Comparison of ENCODE assay signal across 15 cellular contexts in genomic region chr1:172134087-172134731, GRCh38.
DNase-seq lines count a peak whose midpoint lies in the region; ATAC-seq, FAIRE-seq and TF ChIP-seq lines count a peak whose summit lies in the region.
"Had no signal": no experiment of that assay in that cellular context is flagged by ENCODE, and none has a peak within 500 bp of the region (broad histone marks: within the 10 kb centered on the region; RNA-seq: fewer than 3 reads in every experiment).

No MANE protein-coding gene starts in this region.

- DNase-seq in Daoy (ENCODE audit: low read depth) (peak; percentile 17), glomerular visceral epithelial cell (ENCODE audit: extremely low spot score) (peak; percentile 5), GM19239 (ENCODE audit: insufficient read length, low spot score) (no peak), SKM-1 treated with dmso at 0.1 percent for 144 hours (lab: John Stamatoyannopoulos, UW; ENCODE audit: unreplicated experiment) (no peak)
- DNase-seq: cerebellar nuclear complex, endodermal cell, foreskin melanocyte, NCI-H1105 treated with DMSO at 0.1 percent for 48 hours, right lobe of liver, SIG-M5, T-helper 9 cell, upper lobe of left lung had no signal

- FAIRE-seq in GM19239 (lab: Jason Lieb, UNC) = no peak

- ATAC-seq in GM18861 (IDR thresholded peaks at IDR 0.05; ENCODE audit: unreplicated experiment) = peak; percentile 69
- peak; percentile 41 for ATAC-seq in SK-N-SH treated with all-trans-retinoic acid at 6 μM for 48 hours
- no peak for ATAC-seq in GM21528 (IDR thresholded peaks at IDR 0.05; ENCODE audit: low FRiP score, unreplicated experiment)

TF ChIP-seq in SK-N-SH treated with all-trans-retinoic acid at 6 μM for 48 hours, 23 proteins besides CTCF, POLR2A, EP300 and RAD21:
- no peak for TF ChIP-seq ZNF565 (CRISPR knock-in tag; conservative IDR thresholded peaks at IDR 0.05; ENCODE audit: low read depth)
- peak; percentile 12; the same call in 1 of the 2 replicates for TF ChIP-seq RARB (CRISPR knock-in tag; IDR thresholded peaks at IDR 0.05)
- peak; percentile 54; the same call in 1 of the 2 replicates for TF ChIP-seq TOX (CRISPR knock-in tag; IDR thresholded peaks at IDR 0.05; ENCODE audit: borderline replicate concordance)
- peak; percentile 75 for TF ChIP-seq ZC3H10 (CRISPR knock-in tag; IDR thresholded peaks at IDR 0.05)
- TF ChIP-seq, protein P1, sequence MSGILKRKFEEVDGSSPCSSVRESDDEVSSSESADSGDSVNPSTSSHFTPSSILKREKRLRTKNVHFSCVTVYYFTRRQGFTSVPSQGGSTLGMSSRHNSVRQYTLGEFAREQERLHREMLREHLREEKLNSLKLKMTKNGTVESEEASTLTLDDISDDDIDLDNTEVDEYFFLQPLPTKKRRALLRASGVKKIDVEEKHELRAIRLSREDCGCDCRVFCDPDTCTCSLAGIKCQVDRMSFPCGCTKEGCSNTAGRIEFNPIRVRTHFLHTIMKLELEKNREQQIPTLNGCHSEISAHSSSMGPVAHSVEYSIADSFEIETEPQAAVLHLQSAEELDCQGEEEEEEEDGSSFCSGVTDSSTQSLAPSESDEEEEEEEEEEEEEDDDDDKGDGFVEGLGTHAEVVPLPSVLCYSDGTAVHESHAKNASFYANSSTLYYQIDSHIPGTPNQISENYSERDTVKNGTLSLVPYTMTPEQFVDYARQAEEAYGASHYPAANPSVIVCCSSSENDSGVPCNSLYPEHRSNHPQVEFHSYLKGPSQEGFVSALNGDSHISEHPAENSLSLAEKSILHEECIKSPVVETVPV (CRISPR knock-in tag; IDR thresholded peaks at IDR 0.05) = no peak

Comparison
In these comparisons a context has a peak if more than half of its experiments do, and no peak if none do; other contexts are left out.
1. DNase-seq: peak in Daoy (single experiment) and glomerular visceral epithelial cell (single experiment); none in GM19239 (single experiment) and SKM-1 treated with dmso at 0.1 percent for 144 hours (single experiment).